Comparison of ENCODE assay signal across 8 cellular contexts in the genomic region with DNA sequence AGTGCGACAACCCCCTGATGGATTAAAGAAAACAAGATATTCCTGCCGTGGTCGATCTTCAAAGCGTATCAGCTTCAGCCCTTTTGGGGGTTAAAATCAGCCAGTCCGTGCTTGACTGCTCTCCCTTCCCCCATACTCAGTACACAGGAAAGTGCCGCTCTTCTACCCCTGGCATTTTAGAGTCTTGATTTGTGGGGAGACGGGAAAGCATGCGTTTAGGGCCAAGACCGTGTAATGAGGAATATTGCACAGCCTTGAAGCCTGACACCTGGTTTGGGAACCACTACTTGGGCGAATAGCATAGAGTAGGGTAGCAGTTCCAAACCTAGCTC. TPM values are rescaled to one million over a fixed set of nuclear protein-coding genes. Genes with fewer than 3 reads are reported as not detected.
A peak's percentile ranks its signal among the peaks of the same experiment; 100 is the strongest.
DNase-seq lines count a peak whose midpoint lies in the region; ATAC-seq and TF ChIP-seq lines count a peak whose summit lies in the region.
"Had no signal": no experiment of that assay in that cellular context is flagged by ENCODE, and none has a peak within 500 bp of the region (broad histone marks: within the 10 kb centered on the region; RNA-seq: fewer than 3 reads in every experiment).

No MANE protein-coding gene starts in this region.

- H3K27ac Mint-ChIP-seq in HFFc6 (peak overlapping the region; percentile 97), immature natural killer cell (peak overlapping the region; percentile 91 to 100 (median 96))
- H3K27ac Mint-ChIP-seq in activated T-helper 1 cell treated with anti-CD3 and anti-CD28 coated beads, Interleukin-12 subunit alpha, Interleukin-12 subunit beta, Interleukin-2, Interleukin-4 antibody, amounts not matched to agents 30 ng/mL and 10 ng/mL and 1 ng/mL, durations not matched to agents 14 hours and 24 hours and 36 hours: peak overlapping the region; percentile 100

- no peak for ATAC-seq in sciatic nerve

- H3K4me3 Mint-ChIP-seq in HFFc6 (peak overlapping the region; percentile 98), immature natural killer cell (peak overlapping the region; percentile 93 to 100 (median 99))
- peak overlapping the region; percentile 100 for H3K4me3 Mint-ChIP-seq in activated T-helper 1 cell treated with anti-CD3 and anti-CD28 coated beads, Interleukin-12 subunit alpha, Interleukin-12 subunit beta, Interleukin-2, Interleukin-4 antibody, amounts not matched to agents 30 ng/mL and 10 ng/mL and 1 ng/mL, durations not matched to agents 14 hours and 24 hours and 36 hours

- H3K36me3 Mint-ChIP-seq in HFFc6 (ENCODE audit: low read depth): peaks cover 8% of the 10 kb centered on the region; the same call in 1 of the 2 replicates
- peaks cover 2% of the 10 kb centered on the region for H3K36me3 Mint-ChIP-seq in activated T-helper 1 cell treated with anti-CD3 and anti-CD28 coated beads, Interleukin-12 subunit alpha, Interleukin-12 subunit beta, Interleukin-2, Interleukin-4 antibody, amounts not matched to agents 30 ng/mL and 10 ng/mL and 1 ng/mL, durations not matched to agents 14 hours and 24 hours and 36 hours (ENCODE audit: low read depth)
- H3K36me3 Mint-ChIP-seq in immature natural killer cell: no peaks in the 10 kb centered on the region

- H3K27ac ChIP-seq in substantia nigra (ENCODE audit: low read depth, low read length, poor library complexity, severe bottlenecking): peak overlapping the region; percentile 71

- H3K27me3 Mint-ChIP-seq in HFFc6 (ENCODE audit: insufficient read depth): peaks cover 2% of the 10 kb centered on the region
- peaks cover 3% of the 10 kb centered on the region for H3K27me3 Mint-ChIP-seq in activated T-helper 1 cell treated with anti-CD3 and anti-CD28 coated beads, Interleukin-12 subunit alpha, Interleukin-12 subunit beta, Interleukin-2, Interleukin-4 antibody, amounts not matched to agents 30 ng/mL and 10 ng/mL and 1 ng/mL, durations not matched to agents 14 hours and 24 hours and 36 hours (ENCODE audit: insufficient read depth)
- peaks cover 5 to 16% (median 16%) of the 10 kb centered on the region in 3 donors for H3K27me3 Mint-ChIP-seq in immature natural killer cell (ENCODE audit: low read depth in 3 of 3)

- intact Hi-C loops in activated T-helper 1 cell treated with anti-CD3 and anti-CD28 coated beads, Interleukin-12 subunit alpha, Interleukin-12 subunit beta, Interleukin-2, Interleukin-4 antibody, amounts not matched to agents 30 ng/mL and 10 ng/mL and 1 ng/mL, durations not matched to agents 14 hours and 24 hours and 36 hours (cut with micrococcal nuclease): loop anchor here (1.0 to 5.0 kb wide), 7 partner anchors 28 to 928 kb away; a partner anchor contains a TSS
- intact Hi-C loops in sciatic nerve (cut with DNase I): no loop called here

- DNase-seq in HFFc6 (no peak), immature natural killer cell (no peak), substantia nigra (lab: John Stamatoyannopoulos, UW) (no peak), sciatic nerve (ENCODE audit: low spot score) (no peak), amygdala (lab: John Stamatoyannopoulos, UW) (no peak)
- DNase-seq in activated T-helper 1 cell treated with anti-CD3 and anti-CD28 coated beads, Interleukin-12 subunit alpha, Interleukin-12 subunit beta, Interleukin-2, Interleukin-4 antibody, amounts not matched to agents 30 ng/mL and 10 ng/mL and 1 ng/mL, durations not matched to agents 14 hours and 24 hours and 36 hours (ENCODE audit: low spot score): no peak
- DNase-seq in activated CD4-positive, alpha-beta T cell treated with anti-CD3 and anti-CD28 coated beads, Interleukin-2, amount 50 U/mL, for 1 hour: no peak
- DNase-seq: NCI-H2081 treated with DMSO at 0.1 percent for 48 hours had no signal

- no peak for TF ChIP-seq CTCF in HFFc6 (IDR thresholded peaks at IDR 0.05)

- H3K4me1 Mint-ChIP-seq in HFFc6 (ENCODE audit: low read depth) (peaks cover 37% of the 10 kb centered on the region), immature natural killer cell (peaks cover 37 to 49% of the 10 kb centered on the region in 2 donors)
- H3K4me1 Mint-ChIP-seq in activated T-helper 1 cell treated with anti-CD3 and anti-CD28 coated beads, Interleukin-12 subunit alpha, Interleukin-12 subunit beta, Interleukin-2, Interleukin-4 antibody, amounts not matched to agents 30 ng/mL and 10 ng/mL and 1 ng/mL, durations not matched to agents 14 hours and 24 hours and 36 hours (ENCODE audit: low read depth): peaks cover 40% of the 10 kb centered on the region

- H3K9me3 Mint-ChIP-seq in HFFc6 (no peaks in the 10 kb centered on the region), immature natural killer cell (no peaks in the 10 kb centered on the region)
- H3K9me3 Mint-ChIP-seq in activated T-helper 1 cell treated with anti-CD3 and anti-CD28 coated beads, Interleukin-12 subunit alpha, Interleukin-12 subunit beta, Interleukin-2, Interleukin-4 antibody, amounts not matched to agents 30 ng/mL and 10 ng/mL and 1 ng/mL, durations not matched to agents 14 hours and 24 hours and 36 hours: no peaks in the 10 kb centered on the region

RNA-seq across cellular contexts. Expression of a gene that starts 0.5 kb away (rescaled TPM):
- 10 to 100 TPM; 37.2 to 46.8 (median 40.8) TPM for total RNA-seq in HFFc6 (2021; fragmentation: NEBNext Ultra II Directional; extraction: Animal tissue kit (Norgen Biotek cat#: 25700))
- 58.4 and 61.4 TPM in 2 replicates for total RNA-seq in activated T-helper 1 cell treated with anti-CD3 and anti-CD28 coated beads, Interleukin-12 subunit alpha, Interleukin-12 subunit beta, Interleukin-2, Interleukin-4 antibody, amounts not matched to agents 30 ng/mL and 10 ng/mL and 1 ng/mL, durations not matched to agents 14 hours and 24 hours and 36 hours
- 10 to 100 TPM; 17.4 to 30.4 (median 26.1) TPM for polyA plus RNA-seq in immature natural killer cell
- 32.5 TPM for total RNA-seq in sciatic nerve

RNA-seq across cellular contexts. Expression of a gene that starts 29.0 kb away (rescaled TPM):
- total RNA-seq in HFFc6 (2021; fragmentation: NEBNext Ultra II Directional; extraction: Animal tissue kit (Norgen Biotek cat#: 25700)): not detected
- 0.29 and 0.37 TPM in 2 replicates for total RNA-seq in activated T-helper 1 cell treated with anti-CD3 and anti-CD28 coated beads, Interleukin-12 subunit alpha, Interleukin-12 subunit beta, Interleukin-2, Interleukin-4 antibody, amounts not matched to agents 30 ng/mL and 10 ng/mL and 1 ng/mL, durations not matched to agents 14 hours and 24 hours and 36 hours
- not detected for polyA plus RNA-seq in immature natural killer cell
- 0.18 TPM for total RNA-seq in sciatic nerve

RNA-seq across cellular contexts. Expression of a gene that starts 52.3 kb away (rescaled TPM):
- total RNA-seq in HFFc6 (2021; fragmentation: NEBNext Ultra II Directional; extraction: Animal tissue kit (Norgen Biotek cat#: 25700)): not detected
- not detected in 2 replicates for total RNA-seq in activated T-helper 1 cell treated with anti-CD3 and anti-CD28 coated beads, Interleukin-12 subunit alpha, Interleukin-12 subunit beta, Interleukin-2, Interleukin-4 antibody, amounts not matched to agents 30 ng/mL and 10 ng/mL and 1 ng/mL, durations not matched to agents 14 hours and 24 hours and 36 hours
- polyA plus RNA-seq in immature natural killer cell: not detected
- total RNA-seq in sciatic nerve: not detected
